ENCODE assay signal across 9 cellular contexts in genomic region chr11:133835258-133836075, GRCh38. TPM values are rescaled to one million over a fixed set of nuclear protein-coding genes. Genes with fewer than 3 reads are reported as not detected.
DNase-seq lines count a peak whose midpoint lies in the region; ATAC-seq and TF ChIP-seq lines count a peak whose summit lies in the region.
"Had no signal": no experiment of that assay in that cellular context is flagged by ENCODE, and none has a peak within 500 bp of the region (broad histone marks: within the 10 kb centered on the region; RNA-seq: fewer than 3 reads in every experiment).

No MANE protein-coding gene starts in this region.

- no peak overlapping the region for H3K4me3 ChIP-seq in HCT116 (replicated peaks in 1 of 2; ENCODE audit: low read depth in 1 of 2, low read length in 2 of 2)
- no peak overlapping the region for H3K4me3 ChIP-seq in LNCaP clone FGC (ENCODE audit: low read depth, low read length)
- H3K4me3 ChIP-seq in epithelial cell of proximal tubule (ENCODE audit: low read depth, low read length) = no peak overlapping the region

- no TSS peak for BruUV-seq in HCT116 (replicated peaks; lab: Mats Ljungman, UMichigan)

- no peak for TF ChIP-seq POLR2A in HCT116 (IDR thresholded peaks at IDR 0.05; ENCODE audit: borderline replicate concordance, extremely low read depth, insufficient read depth, insufficient read length)

- H3K9me3 ChIP-seq in HCT116 (ENCODE audit: control insufficient read depth in 1 of 2, insufficient read depth in 1 of 2, low read depth in 1 of 2, low read length in 2 of 2) = no peaks in the 10 kb centered on the region

- intact Hi-C loops in HCT116 (cut with micrococcal nuclease) = loop anchor here (1.0 to 2.0 kb wide), 2 partner anchors 701 to 757 kb away; no protein-coding TSS in a partner anchor

- H3K79me2 ChIP-seq in HCT116 (ENCODE audit: insufficient read depth, low read length) = no peaks in the 10 kb centered on the region

- no peaks in the 10 kb centered on the region for H3K36me3 ChIP-seq in HCT116 (ENCODE audit: control insufficient read depth in 1 of 2, insufficient read depth in 2 of 2, low read length in 2 of 2)

- TF ChIP-seq RAD21 in HCT116 (IDR thresholded peaks at IDR 0.05; ENCODE audit: low read depth) = peak; percentile 83

- ATAC-seq in HCT116 (peak; percentile 91), SK-N-SH treated with all-trans-retinoic acid at 6 μM for 48 hours (peak; percentile 49; the same call in 1 of the 3 replicates)

- RAD21 ChIA-PET in HCT116 (lab: Charles Lee; ENCODE audit: low non-redundant PET in 1 of 2, low total read pairs in 2 of 2, uncharacterized antibody in 2 of 2, unreplicated experiment in 2 of 2) = interaction anchor here (1.2 kb wide), 2 partner anchors 701 to 757 kb away, joined by 3 to 5 read pairs; no protein-coding TSS in a partner anchor

- no peak overlapping the region for H3K4me3 Mint-ChIP-seq in nephron

- H3K9me3 Mint-ChIP-seq in nephron = peaks cover 4% of the 10 kb centered on the region

- H3K27me3 ChIP-seq in HCT116 (ENCODE audit: insufficient read depth, low read length) = no peaks in the 10 kb centered on the region

- H3K27ac ChIP-seq in HCT116 (ENCODE audit: low read depth, low read length) = no peak overlapping the region

- H3K27ac Mint-ChIP-seq in nephron = no peak overlapping the region

- TF ChIP-seq CTCF in GM10266 (IDR thresholded peaks at IDR 0.05; ENCODE audit: control insufficient read depth, insufficient read depth, low read depth, missing control alignments) (peak; percentile 65), HCT116 (IDR thresholded peaks at IDR 0.05 in 2 of 3, conservative IDR thresholded peaks at IDR 0.05 in 1 of 3; ENCODE audit: borderline replicate concordance in 1 of 3, insufficient read depth in 1 of 3, low read depth in 2 of 3, low read length in 2 of 3) (peak; percentile 61 to 73 (median 65)), LNCaP clone FGC (IDR thresholded peaks at IDR 0.05; ENCODE audit: control insufficient read depth, extremely low read depth, insufficient read depth) (peak; percentile 83), epithelial cell of proximal tubule (conservative IDR thresholded peaks at IDR 0.05; ENCODE audit: low read depth, low read length) (peak; percentile 63), nephron (IDR thresholded peaks at IDR 0.05; ENCODE audit: unreplicated experiment in 3 of 3) (peak; percentile 76 to 85 (median 81))

- H3K27me3 Mint-ChIP-seq in nephron (ENCODE audit: low read depth) = peaks cover 37% of the 10 kb centered on the region

- peak overlapping the region; percentile 54 for H2AFZ ChIP-seq in HCT116 (ENCODE audit: low read depth, low read length, poor library complexity, severe bottlenecking)

- CTCF ChIA-PET in HCT116 (lab: Charles Lee) = interaction anchor here (1.0 to 1.7 kb wide), 6 partner anchors 10 to 759 kb away, joined by 3 to 20 read pairs (median 6); no protein-coding TSS in a partner anchor

- H3K36me3 Mint-ChIP-seq in nephron (ENCODE audit: low read depth) = no peaks in the 10 kb centered on the region

- no peak overlapping the region for H3K9ac ChIP-seq in HCT116 (ENCODE audit: low read length)

- H4K20me1 ChIP-seq in HCT116 (ENCODE audit: insufficient read depth) = no peaks in the 10 kb centered on the region

- POLR2A ChIA-PET in HCT116 (lab: Charles Lee) = no interaction called here

- peak; percentile 80 for DNase-seq in Ammon's horn (ENCODE audit: low spot score)
- peak; percentile 81 for DNase-seq in GM10266 (ENCODE audit: extremely low spot score)
- peak; percentile 47 for DNase-seq in HCT116 (ENCODE audit: low read depth, low spot score)
- DNase-seq in LNCaP clone FGC (ENCODE audit: low read depth) = peak; percentile 19
- DNase-seq in epithelial cell of proximal tubule (ENCODE audit: low read depth) = peak; percentile 2
- no peak for DNase-seq in NCI-H1048 (lab: John Stamatoyannopoulos, UW)

- H3K9me2 ChIP-seq in HCT116 (ENCODE audit: insufficient read depth) = no peaks in the 10 kb centered on the region

- peaks cover 0 to 6% of the 10 kb centered on the region in 2 experiments; a peak in 1 of 4 replicates for H3K4me1 ChIP-seq in HCT116 (ENCODE audit: control insufficient read depth in 1 of 2, insufficient read depth in 2 of 2, low read length in 2 of 2)

- H3K4me1 Mint-ChIP-seq in nephron = peaks cover 10% of the 10 kb centered on the region

- peak overlapping the region; percentile 44; the same call in 1 of the 2 replicates for H3K4me2 ChIP-seq in HCT116 (ENCODE audit: low read length)

TF ChIP-seq in HCT116, 20 proteins besides CTCF, POLR2A, EP300 and RAD21 (continues in another document):
- no peak for TF ChIP-seq ZBTB33 (IDR thresholded peaks at IDR 0.05; ENCODE audit: extremely low read depth, insufficient replicate concordance, low read length)
- no peak for TF ChIP-seq SP1 (IDR thresholded peaks at IDR 0.05; ENCODE audit: low read depth)
- no peak for TF ChIP-seq EGR1 (IDR thresholded peaks at IDR 0.05; ENCODE audit: low read depth)
- no peak for TF ChIP-seq ZFX (IDR thresholded peaks at IDR 0.05)
- TF ChIP-seq POLR2AphosphoS5 (IDR thresholded peaks at IDR 0.05; ENCODE audit: low read depth, low read length) = no peak
- no peak for TF ChIP-seq EZH2phosphoT487 (IDR thresholded peaks at IDR 0.05; ENCODE audit: borderline replicate concordance)
- no peak for TF ChIP-seq CBX3 (IDR thresholded peaks at IDR 0.05; ENCODE audit: low read depth)
- TF ChIP-seq ZNF274 (IDR thresholded peaks at IDR 0.05; ENCODE audit: low read depth, low read length) = no peak
- TF ChIP-seq FOSL1 (IDR thresholded peaks at IDR 0.05; ENCODE audit: low read depth) = no peak
- TF ChIP-seq ATF3 (IDR thresholded peaks at IDR 0.05) = no peak
- no peak for TF ChIP-seq EZH2 (IDR thresholded peaks at IDR 0.05)
- TF ChIP-seq, protein P1, sequence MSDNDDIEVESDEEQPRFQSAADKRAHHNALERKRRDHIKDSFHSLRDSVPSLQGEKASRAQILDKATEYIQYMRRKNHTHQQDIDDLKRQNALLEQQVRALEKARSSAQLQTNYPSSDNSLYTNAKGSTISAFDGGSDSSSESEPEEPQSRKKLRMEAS (IDR thresholded peaks at IDR 0.05) = no peak
- TF ChIP-seq JUND (IDR thresholded peaks at IDR 0.05) = no peak
- TF ChIP-seq ELF1 (IDR thresholded peaks at IDR 0.05; ENCODE audit: borderline replicate concordance, low read depth) = no peak

TF ChIP-seq in SK-N-SH treated with all-trans-retinoic acid at 6 μM for 48 hours, 23 proteins besides CTCF, POLR2A, EP300 and RAD21:
- TF ChIP-seq TCF4 (CRISPR knock-in tag; IDR thresholded peaks at IDR 0.05; ENCODE audit: borderline replicate concordance) (no peak), ZNF70 (CRISPR knock-in tag; IDR thresholded peaks at IDR 0.05) (no peak), ZFP30 (CRISPR knock-in tag; IDR thresholded peaks at IDR 0.05) (no peak), BACH2 (CRISPR knock-in tag; IDR thresholded peaks at IDR 0.05; ENCODE audit: borderline replicate concordance) (no peak), ARNTL (CRISPR knock-in tag; IDR thresholded peaks at IDR 0.05; ENCODE audit: borderline replicate concordance, low read depth) (no peak), PPARA (CRISPR knock-in tag; IDR thresholded peaks at IDR 0.05; ENCODE audit: borderline replicate concordance) (no peak), CSDC2 (CRISPR knock-in tag; IDR thresholded peaks at IDR 0.05) (no peak), ESRRG (CRISPR knock-in tag; IDR thresholded peaks at IDR 0.05) (no peak), ZNF8 (CRISPR knock-in tag; IDR thresholded peaks at IDR 0.05) (no peak), TOX (CRISPR knock-in tag; IDR thresholded peaks at IDR 0.05; ENCODE audit: borderline replicate concordance) (no peak)
TF ChIP-seq in SK-N-SH treated with all-trans-retinoic acid at 6 μM for 48 hours: peak in this region for 0.

RNA-seq across cellular contexts. Expression of gene SPATA19, which starts 9.8 kb away (rescaled TPM):
- not detected for total RNA-seq in HCT116 (2021; ENCODE audit: unreplicated experiment)
- not detected in 2 replicates for polyA plus RNA-seq in HCT116 (2012)
- not detected in 2 replicates for total RNA-seq in epithelial cell of proximal tubule
- total RNA-seq: T-helper 2 cell treated with Interferon-gamma antibody and Interleukin-4, amounts not matched to agents 100 ng/mL and 5 ng/mL, for 36 hours had no signal
